In genomic region chr11:70650075-70650909, GRCh38 we compare ENCODE assay signal across 1 cellular context.
A peak's percentile ranks its signal among the peaks of the same experiment; 100 is the strongest.
TF ChIP-seq lines count a peak whose summit lies in the region.

No MANE protein-coding gene starts in this region.

TF ChIP-seq in WTC11, 78 proteins besides CTCF, POLR2A, EP300 and RAD21 (continued from another document):
- peak; percentile 98 for TF ChIP-seq PREB (CRISPR knock-in tag; IDR thresholded peaks at IDR 0.05; ENCODE audit: borderline replicate concordance)
- TF ChIP-seq E2F4 (CRISPR knock-in tag; IDR thresholded peaks at IDR 0.05; ENCODE audit: borderline replicate concordance, low read depth): peak; percentile 98
- peak; percentile 70; the same call in 1 of the 2 replicates for TF ChIP-seq ZNF138 (CRISPR knock-in tag; conservative IDR thresholded peaks at IDR 0.05)
- TF ChIP-seq IRF1 (CRISPR knock-in tag; IDR thresholded peaks at IDR 0.05): peak; percentile 99
- no peak for TF ChIP-seq GRHL2 (CRISPR knock-in tag; IDR thresholded peaks at IDR 0.05; ENCODE audit: insufficient replicate concordance, severe bottlenecking)
- peak; percentile 47; the same call in 1 of the 2 replicates for TF ChIP-seq MXD4 (CRISPR knock-in tag; IDR thresholded peaks at IDR 0.05; ENCODE audit: borderline replicate concordance)
